In the genomic region with DNA sequence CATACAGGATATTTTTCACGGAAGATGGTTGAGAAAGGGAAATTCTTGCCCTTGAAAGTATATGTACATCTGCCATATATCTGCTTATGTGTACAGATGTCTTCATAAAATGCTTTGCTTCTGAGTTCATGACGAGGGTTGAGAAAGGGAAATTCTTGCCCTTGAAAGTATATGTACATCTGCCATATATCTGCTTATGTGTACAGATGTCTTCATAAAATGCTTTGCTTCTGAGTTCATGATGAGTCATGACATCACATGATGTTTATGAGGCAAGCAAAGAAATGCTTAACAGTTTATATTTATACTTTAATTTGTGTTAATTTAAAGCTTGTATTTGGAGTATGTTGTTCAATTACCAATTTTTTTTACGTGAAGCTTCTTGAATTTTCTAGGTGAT, we compare ENCODE assay signal across 8 cellular contexts. TPM values are rescaled to one million over a fixed set of nuclear protein-coding genes. Genes with fewer than 3 reads are reported as not detected.
DNase-seq lines count a peak whose midpoint lies in the region; ATAC-seq, FAIRE-seq and TF ChIP-seq lines count a peak whose summit lies in the region.
"Not testable (repeated sequence)": the region's sequence is repeated elsewhere in the genome, so short reads cannot be mapped to it uniquely, and the experiment has no call there.

No MANE protein-coding gene starts in this region.

- H3K27ac ChIP-seq in keratinocyte (ENCODE audit: control insufficient read depth, insufficient read depth, low read length) = peak overlapping the region; percentile 93

- not testable (repeated sequence) for H3K4me3 Mint-ChIP-seq in activated naive CD8-positive, alpha-beta T cell treated with anti-CD3 and anti-CD28 coated beads, Interleukin-2, amount 50 U/mL, for 24 hours; chondrocyte (ENCODE audit: unreplicated experiment); type B pancreatic cell

- H3K36me3 Mint-ChIP-seq in activated naive CD8-positive, alpha-beta T cell treated with anti-CD3 and anti-CD28 coated beads, Interleukin-2, amount 50 U/mL, for 24 hours (ENCODE audit: low read depth) = peaks cover 43% of the 10 kb centered on the region
- H3K36me3 Mint-ChIP-seq in chondrocyte (ENCODE audit: low read depth) (peaks cover 14% of the 10 kb centered on the region), type B pancreatic cell (peaks cover 21% of the 10 kb centered on the region)

- H2AFZ ChIP-seq in keratinocyte (ENCODE audit: control insufficient read depth, low read length) = not testable (repeated sequence)

- H3K4me2 ChIP-seq in keratinocyte (ENCODE audit: control insufficient read depth, extremely low read depth, insufficient read depth, low read depth, low read length) = peak overlapping the region; percentile 66

- not testable (repeated sequence) for H3K9me3 ChIP-seq in keratinocyte (ENCODE audit: control insufficient read depth, low read depth, low read length)

- H3K27me3 ChIP-seq in keratinocyte (ENCODE audit: control insufficient read depth, extremely low read depth, insufficient read depth, low read length) = not testable (repeated sequence)

- peaks cover 3 to 21% of the 10 kb centered on the region in 2 experiments for H3K36me3 ChIP-seq in keratinocyte (ENCODE audit: control insufficient read depth in 2 of 2, extremely low read depth in 1 of 2, insufficient read depth in 2 of 2, low read length in 2 of 2)

- DNase-seq in D721Med (ENCODE audit: insufficient read length, low spot score); activated naive CD8-positive, alpha-beta T cell treated with anti-CD3 and anti-CD28 coated beads, Interleukin-2, amount 50 U/mL, for 24 hours; chondrocyte (ENCODE audit: low spot score); type B pancreatic cell (ENCODE audit: extremely low spot score, unreplicated experiment): not testable (repeated sequence)
- peak; percentile 34 for DNase-seq in HS-5 (ENCODE audit: low read depth)
- DNase-seq in RKO (ENCODE audit: low spot score) = peak; percentile 68
- DNase-seq in fibroblast of mammary gland (ENCODE audit: low read depth) = peak; percentile 87
- DNase-seq in keratinocyte (ENCODE audit: low read depth, low spot score) = peak; percentile 33

- not testable (repeated sequence) for H3K4me3 ChIP-seq in fibroblast of mammary gland (ENCODE audit: control insufficient read depth, low read depth, low read length); keratinocyte (ENCODE audit: control insufficient read depth in 2 of 3, extremely low read depth in 1 of 3, insufficient read depth in 2 of 3, low read depth in 1 of 3, low read length in 3 of 3)

- ATAC-seq in activated naive CD8-positive, alpha-beta T cell treated with anti-CD3 and anti-CD28 coated beads, Interleukin-2, amount 50 U/mL, for 24 hours = not testable (repeated sequence)

- not testable (repeated sequence) for H3K79me2 ChIP-seq in keratinocyte (ENCODE audit: control insufficient read depth, insufficient read depth, low read length)

- not testable (repeated sequence) for TF ChIP-seq CTCF in D721Med (IDR thresholded peaks at IDR 0.05; ENCODE audit: insufficient read depth, missing control alignments); chondrocyte (IDR thresholded peaks at IDR 0.05); fibroblast of mammary gland (conservative IDR thresholded peaks at IDR 0.05; ENCODE audit: control insufficient read depth, insufficient read depth, low read depth, low read length); keratinocyte (optimal IDR thresholded peaks at IDR 0.05 in 1 of 3, IDR thresholded peaks at IDR 0.05 in 1 of 3, conservative IDR thresholded peaks at IDR 0.05 in 1 of 3; ENCODE audit: extremely low read depth in 1 of 3, insufficient read depth in 2 of 3, low read length in 3 of 3); type B pancreatic cell (conservative IDR thresholded peaks at IDR 0.05)

- H3K4me1 ChIP-seq in keratinocyte (ENCODE audit: control insufficient read depth, extremely low read depth, insufficient read depth, low read length) = peaks cover 25% of the 10 kb centered on the region

- H3K27ac Mint-ChIP-seq in activated naive CD8-positive, alpha-beta T cell treated with anti-CD3 and anti-CD28 coated beads, Interleukin-2, amount 50 U/mL, for 24 hours = peak overlapping the region; percentile 6
- peak overlapping the region; percentile 73 for H3K27ac Mint-ChIP-seq in chondrocyte (ENCODE audit: unreplicated experiment)
- H3K27ac Mint-ChIP-seq in type B pancreatic cell = peak overlapping the region; percentile 37

- H3K9me1 ChIP-seq in keratinocyte (ENCODE audit: control insufficient read depth, extremely low read depth, insufficient read depth, low read length) = not testable (repeated sequence)

- not testable (repeated sequence) for H4K20me1 ChIP-seq in keratinocyte (ENCODE audit: control insufficient read depth, extremely low read depth, insufficient read depth, low read length)

- H3K4me1 Mint-ChIP-seq in activated naive CD8-positive, alpha-beta T cell treated with anti-CD3 and anti-CD28 coated beads, Interleukin-2, amount 50 U/mL, for 24 hours; chondrocyte (ENCODE audit: low read depth); type B pancreatic cell (ENCODE audit: unreplicated experiment): not testable (repeated sequence)

- H3K27me3 Mint-ChIP-seq in activated naive CD8-positive, alpha-beta T cell treated with anti-CD3 and anti-CD28 coated beads, Interleukin-2, amount 50 U/mL, for 24 hours; chondrocyte (ENCODE audit: low read depth); type B pancreatic cell: not testable (repeated sequence)

- dilution Hi-C loops in keratinocyte (cut with MboI; ENCODE audit: extremely low pct_ligation_motif_present, low sequenced_read_pairs) = not testable (repeated sequence)

- H3K9me3 Mint-ChIP-seq in activated naive CD8-positive, alpha-beta T cell treated with anti-CD3 and anti-CD28 coated beads, Interleukin-2, amount 50 U/mL, for 24 hours; chondrocyte (ENCODE audit: low read depth); type B pancreatic cell: not testable (repeated sequence)

- peak; percentile 93 for FAIRE-seq in D721Med (lab: Jason Lieb, UNC)
- peak; percentile 90 for FAIRE-seq in keratinocyte (lab: Jason Lieb, UNC)

- peak overlapping the region; percentile 41 for H3K9ac ChIP-seq in keratinocyte (ENCODE audit: control insufficient read depth, extremely low read depth, insufficient read depth, low read length)

RNA-seq across cellular contexts. Expression of a gene that starts 17.5 kb away (rescaled TPM):
- total RNA-seq in chondrocyte (37.7 to 38.4 TPM (median 38.0 TPM) in 3 replicates), type B pancreatic cell (ENCODE audit: low replicate concordance) (49.8 and 56.2 TPM in 2 replicates)
- 36.3 to 51.5 TPM (median 43.8 TPM) in 3 replicates for polyA plus RNA-seq in keratinocyte
- polyA plus RNA-seq in keratinocyte (2011; ENCODE audit: low read depth) = 35.9 TPM
- 19.2 and 37.1 TPM in 2 replicates for polyA plus RNA-seq in keratinocyte (2011; cell fraction: cytosol; rRNA removed)
- polyA plus RNA-seq in keratinocyte (2011; cell fraction: nucleus; rRNA removed) = 28.6 and 33.1 TPM in 2 replicates
- 19.8 and 22.0 TPM in 2 replicates for polyA plus RNA-seq in keratinocyte (2012; ENCODE audit: low replicate concordance)
- 35.0 to 65.9 TPM (median 57.9 TPM) in 3 replicates for polyA minus RNA-seq in keratinocyte
- 29.0 TPM for polyA minus RNA-seq in keratinocyte (2011; cell fraction: cytosol; rRNA and poly(A)+ RNA removed)
- polyA minus RNA-seq in keratinocyte (2011; cell fraction: nucleus; rRNA and poly(A)+ RNA removed) = 41.3 and 51.5 TPM in 2 replicates

RNA-seq across cellular contexts. Expression of a gene that starts 31.6 kb away (rescaled TPM):
- total RNA-seq in chondrocyte (19.8 to 20.8 TPM (median 20.7 TPM) in 3 replicates), type B pancreatic cell (ENCODE audit: low replicate concordance) (11.4 and 11.8 TPM in 2 replicates)
- 12.5 to 20.3 TPM (median 12.6 TPM) in 3 replicates for polyA plus RNA-seq in keratinocyte
- 8.9 TPM for polyA plus RNA-seq in keratinocyte (2011; ENCODE audit: low read depth)
- 8.1 and 15.8 TPM in 2 replicates for polyA plus RNA-seq in keratinocyte (2011; cell fraction: cytosol; rRNA removed)
- 9.8 and 15.6 TPM in 2 replicates for polyA plus RNA-seq in keratinocyte (2011; cell fraction: nucleus; rRNA removed)
- 11.2 and 12.3 TPM in 2 replicates for polyA plus RNA-seq in keratinocyte (2012; ENCODE audit: low replicate concordance)
- 3.1 to 14.4 TPM (median 8.7 TPM) in 3 replicates for polyA minus RNA-seq in keratinocyte
- 12.1 TPM for polyA minus RNA-seq in keratinocyte (2011; cell fraction: cytosol; rRNA and poly(A)+ RNA removed)
- polyA minus RNA-seq in keratinocyte (2011; cell fraction: nucleus; rRNA and poly(A)+ RNA removed) = 9.0 and 16.6 TPM in 2 replicates

RNA-seq across cellular contexts. Expression of a gene that starts 52.8 kb away (rescaled TPM):
- total RNA-seq in chondrocyte = 1.7 to 1.9 TPM (median 1.9 TPM) in 3 replicates
- 0.10 to 0.20 TPM (median 0.16 TPM) in 3 replicates for polyA plus RNA-seq in keratinocyte
- polyA plus RNA-seq in keratinocyte (2011; ENCODE audit: low read depth) = 0.04 TPM
- 0.06 and 0.10 TPM in 2 replicates for polyA plus RNA-seq in keratinocyte (2011; cell fraction: cytosol; rRNA removed)
- 0.23 and 0.31 TPM in 2 replicates for polyA plus RNA-seq in keratinocyte (2011; cell fraction: nucleus; rRNA removed)
- polyA plus RNA-seq in keratinocyte (2012; ENCODE audit: low replicate concordance) = 0.20 and 0.25 TPM in 2 replicates
- polyA minus RNA-seq in keratinocyte = 0.10 to 0.36 TPM (median 0.20 TPM) in 3 replicates
- polyA minus RNA-seq in keratinocyte (2011; cell fraction: cytosol; rRNA and poly(A)+ RNA removed) = 0.19 TPM
- polyA minus RNA-seq in keratinocyte (2011; cell fraction: nucleus; rRNA and poly(A)+ RNA removed) = 0.32 and 0.54 TPM in 2 replicates
- total RNA-seq in type B pancreatic cell (ENCODE audit: low replicate concordance) = 13.8 and 55.2 TPM in 2 replicates

Comparison
In these comparisons a context has a peak if more than half of its experiments do, and no peak if none do; other contexts are left out.
1. H3K27ac Mint-ChIP-seq: peak in every context shown above with its lines; median percentile 73 in chondrocyte; 37 in type B pancreatic cell; 6 in activated naive CD8-positive, alpha-beta T cell treated with anti-CD3 and anti-CD28 coated beads, Interleukin-2, amount 50 U/mL, for 24 hours.